Comparison of ENCODE assay signal across 21 cellular contexts in the genomic region with DNA sequence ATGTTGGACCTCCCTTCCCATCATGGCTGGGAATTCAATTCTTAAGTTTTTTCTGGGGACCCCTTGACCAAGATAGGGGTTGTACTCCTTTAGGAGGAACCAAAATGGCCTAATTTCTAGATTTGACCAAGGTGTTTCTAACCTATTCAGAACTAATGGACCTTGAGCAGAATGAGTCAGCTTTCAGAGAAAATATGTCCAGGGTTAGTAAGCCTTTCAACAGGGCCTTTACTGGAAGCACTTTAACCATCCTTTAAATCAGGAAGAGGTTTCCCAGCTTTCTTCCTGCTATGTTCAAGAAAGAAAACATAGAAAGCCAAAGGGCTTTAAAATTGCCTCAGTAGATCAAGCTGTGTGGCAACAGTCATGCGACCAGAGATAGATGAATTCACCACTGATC.
"Had no signal": no experiment of that assay in that cellular context is flagged by ENCODE, and none has a peak within 500 bp of the region (broad histone marks: within the 10 kb centered on the region; RNA-seq: fewer than 3 reads in every experiment).

No MANE protein-coding gene starts in this region.

- H3K9me3 ChIP-seq: ovary, prostate gland, thyroid gland had no signal

- H3K4me1 ChIP-seq: foreskin keratinocyte, left ventricle myocardium inferior, prostate gland, thyroid gland had no signal

- H3K27ac ChIP-seq: brain microvascular endothelial cell, foreskin keratinocyte, left ventricle myocardium inferior, ovary, prostate gland, thyroid gland had no signal

- H3K4me3 ChIP-seq: left ventricle myocardium inferior, ovary, prostate gland, thyroid gland had no signal

- DNase-seq: activated CD4-positive, alpha-beta memory T cell treated with anti-CD3 and anti-CD28 coated beads, Interleukin-2, amount 10 ng/mL, durations not matched to agents 7 days and 5 days; activated CD4-positive, alpha-beta T cell treated with anti-CD3 and anti-CD28 coated beads, Interleukin-2, amount 10 ng/mL, durations not matched to agents 24 days and 14 days; activated effector memory CD4-positive, alpha-beta T cell treated with anti-CD3 and anti-CD28 coated beads, Interleukin-2, amount 50 U/mL, for 16 hours; activated naive CD4-positive, alpha-beta T cell treated with anti-CD3 and anti-CD28 coated beads, Interleukin-2, amount 10 ng/mL, durations not matched to agents 7 days and 5 days; activated T-cell treated with anti-CD3 and anti-CD28 coated beads for 4 hours; aorta; brain microvascular endothelial cell; caudate nucleus; dermis blood vessel endothelial cell; effector CD8-positive, alpha-beta T cell; foreskin keratinocyte; kidney; left ventricle myocardium inferior; midbrain; natural killer cell; ovary; right cardiac atrium; stimulated activated CD4-positive, alpha-beta T cell treated with anti-CD3 and anti-CD28 coated beads, Interleukin-1b, Interleukin-23, amount 100 ng/mL, for 48 hours; substantia nigra; thyroid gland had no signal

- H3K27me3 ChIP-seq: brain microvascular endothelial cell, foreskin keratinocyte, ovary, thyroid gland had no signal

- H3K36me3 ChIP-seq: brain microvascular endothelial cell, left ventricle myocardium inferior, ovary, prostate gland, thyroid gland had no signal
